In the genomic region with DNA sequence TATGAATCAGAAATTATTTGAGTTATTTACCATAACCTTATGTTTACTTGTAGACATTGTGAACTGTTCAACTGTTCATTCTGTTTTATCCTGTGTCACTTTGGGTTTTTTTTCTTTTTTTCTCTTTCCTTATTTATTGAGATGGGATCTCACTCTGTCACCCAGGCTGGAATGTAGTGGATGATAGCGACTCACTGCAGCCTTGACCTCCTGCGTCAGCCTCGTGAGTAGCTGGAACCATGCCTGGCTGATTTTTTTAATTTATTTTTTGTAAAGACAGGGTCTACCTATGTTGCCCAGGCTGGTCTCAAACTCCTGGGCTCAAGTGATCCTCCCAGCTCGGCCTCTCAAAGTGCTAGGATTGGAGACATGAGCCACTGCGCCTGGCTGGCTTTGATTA, we compare ENCODE assay signal across 14 cellular contexts.
DNase-seq lines count a peak whose midpoint lies in the region; ATAC-seq and TF ChIP-seq lines count a peak whose summit lies in the region.
"Had no signal": no experiment of that assay in that cellular context is flagged by ENCODE, and none has a peak within 500 bp of the region (broad histone marks: within the 10 kb centered on the region; RNA-seq: fewer than 3 reads in every experiment).

No MANE protein-coding gene starts in this region.

- no peaks in the 10 kb centered on the region for H3K36me3 ChIP-seq in GM23248 (ENCODE audit: low read depth)
- no peaks in the 10 kb centered on the region for H3K36me3 ChIP-seq in sigmoid colon

- no peaks in the 10 kb centered on the region for H3K27me3 ChIP-seq in AG04450 (ENCODE audit: control insufficient read depth, insufficient read depth, low read length)
- H3K27me3 ChIP-seq in GM23248 (replicated peaks; ENCODE audit: insufficient read depth): no peaks in the 10 kb centered on the region
- H3K27me3 ChIP-seq in sigmoid colon: no peaks in the 10 kb centered on the region

- 78 to 83% methylated on average over 5 of the region's 5 CpGs for whole genome bisulfite sequencing in GM23248 (ENCODE audit: low coverage in 1 of 2, low lambda C conversion rate in 2 of 2, missing lambda C conversion rate in 2 of 2), 2 experiments
- WGBS in sigmoid colon, 2 donors: 90 to 93% methylated on average over 5 of the region's 5 CpGs

- TF ChIP-seq EP300 in sigmoid colon (IDR thresholded peaks at IDR 0.05): no peak

- TF ChIP-seq CTCF in AG04450 (IDR thresholded peaks at IDR 0.05; ENCODE audit: low read depth, low read length) (no peak), sigmoid colon (IDR thresholded peaks at IDR 0.05) (no peak)

- H3K9me3 ChIP-seq in AG04450 (ENCODE audit: control insufficient read depth, insufficient read depth, low read length): no peaks in the 10 kb centered on the region
- no peaks in the 10 kb centered on the region for H3K9me3 ChIP-seq in GM23248 (ENCODE audit: low read depth)
- no peaks in the 10 kb centered on the region for H3K9me3 ChIP-seq in sigmoid colon

- H3K4me3 ChIP-seq in AG04450 (ENCODE audit: low read depth, low read length) (no peak overlapping the region), GM23248 (no peak overlapping the region), sigmoid colon (no peak overlapping the region)

- H3K4me1 ChIP-seq in GM23248 (ENCODE audit: insufficient read depth) (peaks cover 6% of the 10 kb centered on the region; the same call in 1 of the 2 replicates), sigmoid colon (peaks cover 0 to 3% (median 0%) of the 10 kb centered on the region in 4 donors)

- no peaks in the 10 kb centered on the region for H3K79me2 ChIP-seq in GM23248 (ENCODE audit: insufficient read depth)

- intact Hi-C loops in sigmoid colon (cut with DNase I): no loop called here

- no peaks in the 10 kb centered on the region for H4K20me1 ChIP-seq in GM23248 (ENCODE audit: insufficient read depth)

- H3K9me2 ChIP-seq in GM23248 (ENCODE audit: insufficient read depth): no peaks in the 10 kb centered on the region; the same call in 1 of the 2 replicates

- in situ Hi-C loops in GM23248 (cut with MboI): no loop called here

- CTCF ChIA-PET in AG04450 (lab: Charles Lee): no interaction called here

- H3F3A ChIP-seq in GM23248 (ENCODE audit: insufficient read depth): no peaks in the 10 kb centered on the region

- POLR2A ChIA-PET in AG04450 (lab: Yijun Ruan, JAX): no interaction called here

- DNase-seq in AG04450 (ENCODE audit: low read depth, low spot score) (peak; percentile 1), GM23248 (peak; percentile 42), glomerular visceral epithelial cell (ENCODE audit: extremely low spot score) (peak; percentile 6), cortex of kidney (lab: John Stamatoyannopoulos, UW) (no peak), DMS79 (lab: John Stamatoyannopoulos, UW) (no peak), sigmoid colon (no peak)
- DNase-seq: 8988T, COR-L47, DMS53, GF-D8, NCI-H1092 treated with DMSO at 0.1 percent for 48 hours, NCI-H1694 treated with DMSO at 0.1 percent for 48 hours had no signal

- no peak overlapping the region for H3K4me2 ChIP-seq in GM23248 (ENCODE audit: unreplicated experiment)

- TF ChIP-seq POLR2A in GM18505 (IDR thresholded peaks at IDR 0.05; ENCODE audit: borderline replicate concordance, extremely low read depth, insufficient read depth, insufficient read length) (no peak), sigmoid colon (IDR thresholded peaks at IDR 0.05) (no peak)

- H3K27ac ChIP-seq in AG04450 (ENCODE audit: low read depth, low read length) (no peak overlapping the region), GM23248 (no peak overlapping the region), sigmoid colon (no peak overlapping the region)

- no peak overlapping the region for H3K9ac ChIP-seq in GM23248

- no peak overlapping the region for H2AFZ ChIP-seq in GM23248

- ATAC-seq in SK-N-SH treated with all-trans-retinoic acid at 6 μM for 48 hours (peak; percentile 45), GM18505 (IDR thresholded peaks at IDR 0.05; ENCODE audit: unreplicated experiment) (no peak)

TF ChIP-seq in SK-N-SH treated with all-trans-retinoic acid at 6 μM for 48 hours, 23 proteins besides CTCF, POLR2A, EP300 and RAD21:
- TF ChIP-seq GLIS3 (CRISPR knock-in tag; IDR thresholded peaks at IDR 0.05) (no peak), RARB (CRISPR knock-in tag; IDR thresholded peaks at IDR 0.05) (no peak), ZC3H10 (CRISPR knock-in tag; IDR thresholded peaks at IDR 0.05) (no peak)

Comparison
In these comparisons a context has a peak if more than half of its experiments do, and no peak if none do; other contexts are left out.
1. DNase-seq: peak in AG04450 (single experiment), GM23248 (single experiment) and glomerular visceral epithelial cell (single experiment); none in cortex of kidney (single experiment), DMS79 (single experiment) and sigmoid colon (single experiment).